In the genomic region with DNA sequence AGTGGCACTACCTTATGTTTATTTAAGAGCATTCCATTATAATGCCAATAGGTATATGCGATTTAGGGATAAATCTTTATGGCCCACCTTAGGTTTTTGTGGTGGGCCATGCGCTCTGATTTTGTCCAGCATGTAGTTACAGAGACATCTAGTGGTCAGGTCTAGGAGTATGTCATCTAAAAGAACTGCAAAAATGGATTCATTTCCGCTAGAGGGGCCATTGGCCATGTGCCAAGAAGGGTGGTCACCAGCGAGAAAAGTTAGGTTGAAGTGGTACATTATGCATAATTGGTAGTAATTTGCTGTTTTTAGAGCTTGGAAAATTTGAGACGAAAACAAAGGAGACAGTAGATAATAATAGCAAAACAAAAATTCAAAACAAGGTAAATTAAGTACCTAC, we compare ENCODE assay signal across 11 cellular contexts. TPM values are rescaled to one million over a fixed set of nuclear protein-coding genes. Genes with fewer than 3 reads are reported as not detected.
DNase-seq lines count a peak whose midpoint lies in the region; ATAC-seq, FAIRE-seq and TF ChIP-seq lines count a peak whose summit lies in the region.
"Had no signal": no experiment of that assay in that cellular context is flagged by ENCODE, and none has a peak within 500 bp of the region (broad histone marks: within the 10 kb centered on the region; RNA-seq: fewer than 3 reads in every experiment).

No MANE protein-coding gene starts in this region.

- no peaks in the 10 kb centered on the region for H3K36me3 ChIP-seq in heart left ventricle
- no peaks in the 10 kb centered on the region for H3K36me3 ChIP-seq in right atrium auricular region
- H3K36me3 ChIP-seq in H1 (ENCODE audit: control insufficient read depth in 2 of 4, insufficient read depth in 4 of 4, low read length in 3 of 4), result no peaks in the 10 kb centered on the region

- no peak overlapping the region for H3K23ac ChIP-seq in H1 (ENCODE audit: insufficient read length)

- H4K8ac ChIP-seq in H1 (ENCODE audit: extremely low read depth, insufficient read depth, low read length), result no peak overlapping the region

- H3K23me2 ChIP-seq in H1 (ENCODE audit: low read depth, low read length), result no peaks in the 10 kb centered on the region; the same call in 1 of the 2 replicates

- CTCF ChIA-PET in H1 (lab: Charles Lee; ENCODE audit: partially characterized antibody), result interaction anchor here (0.6 to 3.3 kb wide), 27 partner anchors 8 to 507 kb away, joined by 3 to 23 read pairs (median 3); no protein-coding TSS in a partner anchor

- FAIRE-seq in H1 (lab: Jason Lieb, UNC) (peak; percentile 75), urothelium cell line (lab: Jason Lieb, UNC) (peak; percentile 27)

- intact Hi-C loops in heart left ventricle (cut with DNase I), result loop anchor here in 4 of 10 donors (5.0 to 10.0 kb wide), 2 partner anchors 184 to 187 kb away; no protein-coding TSS in a partner anchor

- H3K4me2 ChIP-seq in H1 (ENCODE audit: insufficient read depth in 1 of 2, low read depth in 2 of 2, low read length in 2 of 2), result no peak overlapping the region

- no peaks in the 10 kb centered on the region for H4K20me1 ChIP-seq in H1 (replicated peaks in 1 of 2; ENCODE audit: control insufficient read depth in 1 of 2, insufficient read depth in 2 of 2, low read length in 2 of 2)

- H2AFZ ChIP-seq in H1 (ENCODE audit: low read length), result no peak overlapping the region

- H3K27me3 ChIP-seq in heart left ventricle, result no peaks in the 10 kb centered on the region
- no peaks in the 10 kb centered on the region for H3K27me3 ChIP-seq in right atrium auricular region
- H3K27me3 ChIP-seq in H1 (replicated peaks in 1 of 4; ENCODE audit: control insufficient read depth in 3 of 4, extremely low read depth in 1 of 4, insufficient read depth in 3 of 4, low read length in 3 of 4), result no peaks in the 10 kb centered on the region

- H3K79me1 ChIP-seq in H1 (ENCODE audit: low read depth, low read length), result no peaks in the 10 kb centered on the region

- no peak overlapping the region for H3K18ac ChIP-seq in H1 (ENCODE audit: extremely low read depth, low read length)

- H4K5ac ChIP-seq in H1 (ENCODE audit: insufficient read length, low read depth, low read length), result no peak overlapping the region

- TF ChIP-seq EP300 in H1 (IDR thresholded peaks at IDR 0.05; ENCODE audit: borderline replicate concordance in 1 of 2, low read depth in 2 of 2, low read length in 2 of 2), result no peak

- H2BK12ac ChIP-seq in H1 (ENCODE audit: low read depth, low read length), result no peak overlapping the region

- no peak overlapping the region for H2BK5ac ChIP-seq in H1 (ENCODE audit: low read depth, low read length)

- no peak overlapping the region for H2BK15ac ChIP-seq in H1 (ENCODE audit: low read length)

- H3K4me3 ChIP-seq in heart left ventricle (no peak overlapping the region), right atrium auricular region (no peak overlapping the region), H1 (ENCODE audit: extremely low read depth in 1 of 4, insufficient read depth in 2 of 4, low read depth in 3 of 4, low read length in 4 of 4) (no peak overlapping the region)

- H3K4me1 ChIP-seq in heart left ventricle, result no peaks in the 10 kb centered on the region
- H3K4me1 ChIP-seq in right atrium auricular region, result no peaks in the 10 kb centered on the region
- H3K4me1 ChIP-seq in H1 (replicated peaks in 1 of 4; ENCODE audit: control insufficient read depth in 3 of 4, insufficient read depth in 4 of 4, low read length in 3 of 4), result peaks cover 0 to 3% (median 1%) of the 10 kb centered on the region in 4 experiments; a peak in 2 of 7 replicates

- peak; percentile 91 to 93 for TF ChIP-seq RAD21 in H1 (IDR thresholded peaks at IDR 0.05 in 1 of 2, conservative IDR thresholded peaks at IDR 0.05 in 1 of 2; ENCODE audit: low read depth in 2 of 2, low read length in 2 of 2)

- no peak overlapping the region for H4K91ac ChIP-seq in H1 (replicated peaks; ENCODE audit: insufficient read length, low read length)

- no peak overlapping the region for H3K14ac ChIP-seq in H1 (ENCODE audit: insufficient read length)

- no peak overlapping the region for H2AK5ac ChIP-seq in H1 (ENCODE audit: low read depth, low read length)

- DNase-seq in heart left ventricle, result no peak
- DNase-seq in right atrium auricular region (ENCODE audit: low spot score), result no peak
- DNase-seq in NCI-H82 (lab: John Stamatoyannopoulos, UW), result peak; percentile 32
- DNase-seq in H1 (ENCODE audit: low read depth in 1 of 2, low spot score in 2 of 2), result no peak
- peak; percentile 34 for DNase-seq in urothelium cell line (ENCODE audit: low spot score)
- DNase-seq in activated T-cell treated with anti-CD3 and anti-CD28 coated beads, Interleukin-2, amount 50 U/mL, for 48 hours, result no peak
- no peak for DNase-seq in NCI-H774 (lab: John Stamatoyannopoulos, UW)
- DNase-seq: stimulated activated CD8-positive, alpha-beta memory T cell treated with anti-CD3 and anti-CD28 coated beads, Interleukin-4, amount 100 ng/mL, for 48 hours had no signal

- ATAC-seq in heart left ventricle, result no peak
- no peak for ATAC-seq in GM18498 (IDR thresholded peaks at IDR 0.05; ENCODE audit: unreplicated experiment)

- peak in 11 of 12 donors; percentile 20 to 62 (median 49) for TF ChIP-seq CTCF in heart left ventricle (IDR thresholded peaks at IDR 0.05)
- TF ChIP-seq CTCF in right atrium auricular region (IDR thresholded peaks at IDR 0.05), result peak in 1 of 2 donors; percentile 68
- TF ChIP-seq CTCF in H1 (IDR thresholded peaks at IDR 0.05; ENCODE audit: control extremely low read depth in 1 of 3, insufficient read depth in 1 of 3, low read depth in 1 of 3, low read length in 3 of 3), result peak in 2 of 3 experiments; percentile 65 to 72; a peak in 3 of 4 replicates

- H3K56ac ChIP-seq in H1 (replicated peaks; ENCODE audit: insufficient read length, low read depth, low read length), result no peak overlapping the region

- H3K79me2 ChIP-seq in H1 (ENCODE audit: control insufficient read depth in 1 of 2, insufficient read depth in 2 of 2, low read length in 2 of 2), result no peaks in the 10 kb centered on the region

- POLR2A ChIA-PET in H1 (lab: Charles Lee; ENCODE audit: partially characterized antibody), result no interaction called here

- 39 to 45% (median 42%) methylated on average over 5 of the region's 5 CpGs for WGBS in heart left ventricle, 4 donors
- WGBS in H1 (ENCODE audit: extremely low coverage in 1 of 2, insufficient coverage in 1 of 2, insufficient read length in 1 of 2, insufficient replicate concordance in 2 of 2, low coverage in 1 of 2, low lambda C conversion rate in 2 of 2, missing lambda C conversion rate in 1 of 2), 2 experiments, result 57% methylated on average over 5 of the region's 5 CpGs; no CpG with 5 or more reads in 1 of the 2 experiments

- no peak for TF ChIP-seq POLR2A in heart left ventricle (IDR thresholded peaks at IDR 0.05)
- no peak for TF ChIP-seq POLR2A in H1 (IDR thresholded peaks at IDR 0.05; ENCODE audit: control extremely low read depth in 1 of 2, low read depth in 2 of 2, low read length in 2 of 2)

- H3K9ac ChIP-seq in H1 (replicated peaks in 1 of 4; ENCODE audit: extremely low read depth in 1 of 4, low read depth in 3 of 4, low read length in 3 of 4), result no peak overlapping the region

- no peak overlapping the region for H3K27ac ChIP-seq in heart left ventricle
- no peak overlapping the region for H3K27ac ChIP-seq in right atrium auricular region
- no peak overlapping the region for H3K27ac ChIP-seq in H1 (ENCODE audit: low read depth, low read length)

- H2BK120ac ChIP-seq in H1 (replicated peaks; ENCODE audit: low read depth, low read length), result no peak overlapping the region

- no peak overlapping the region for H3K4ac ChIP-seq in H1 (replicated peaks; ENCODE audit: insufficient read length, low read depth, low read length)

- H3K9me3 ChIP-seq in heart left ventricle, result no peaks in the 10 kb centered on the region
- H3K9me3 ChIP-seq in right atrium auricular region, result no peaks in the 10 kb centered on the region
- no peaks in the 10 kb centered on the region for H3K9me3 ChIP-seq in H1 (ENCODE audit: insufficient read depth in 2 of 2, low read depth in 1 of 2, low read length in 1 of 2)

- H2BK20ac ChIP-seq in H1 (ENCODE audit: low read length), result no peak overlapping the region

TF ChIP-seq in H1, 55 proteins besides CTCF, POLR2A, EP300 and RAD21:
- TF ChIP-seq YY1 (IDR thresholded peaks at IDR 0.05; ENCODE audit: low read depth, low read length) (peak; percentile 74), MAX (IDR thresholded peaks at IDR 0.05) (peak; percentile 56; the same call in 1 of the 2 replicates), KDM5A (IDR thresholded peaks at IDR 0.05; ENCODE audit: low read length) (no peak)
- TF ChIP-seq, protein P1, sequence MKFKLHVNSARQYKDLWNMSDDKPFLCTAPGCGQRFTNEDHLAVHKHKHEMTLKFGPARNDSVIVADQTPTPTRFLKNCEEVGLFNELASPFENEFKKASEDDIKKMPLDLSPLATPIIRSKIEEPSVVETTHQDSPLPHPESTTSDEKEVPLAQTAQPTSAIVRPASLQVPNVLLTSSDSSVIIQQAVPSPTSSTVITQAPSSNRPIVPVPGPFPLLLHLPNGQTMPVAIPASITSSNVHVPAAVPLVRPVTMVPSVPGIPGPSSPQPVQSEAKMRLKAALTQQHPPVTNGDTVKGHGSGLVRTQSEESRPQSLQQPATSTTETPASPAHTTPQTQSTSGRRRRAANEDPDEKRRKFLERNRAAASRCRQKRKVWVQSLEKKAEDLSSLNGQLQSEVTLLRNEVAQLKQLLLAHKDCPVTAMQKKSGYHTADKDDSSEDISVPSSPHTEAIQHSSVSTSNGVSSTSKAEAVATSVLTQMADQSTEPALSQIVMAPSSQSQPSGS (IDR thresholded peaks at IDR 0.05; ENCODE audit: low read length), result no peak

RNA-seq across cellular contexts. Expression of gene LRRC4C, which starts 27.7 kb away (rescaled TPM):
- total RNA-seq in heart left ventricle, result 1 to 10 TPM in 1 of 9 donors, under 1 TPM in 7, not detected in 1; 0.31 to 1.2 (median 0.60) TPM
- under 1 TPM; 0.08 to 0.11 TPM for polyA plus RNA-seq in heart left ventricle
- total RNA-seq in right atrium auricular region, result 1 to 10 TPM; 2.7 to 2.8 TPM
- total RNA-seq in H1 (2021; fragmentation: NEBNext Ultra II Directional; extraction: Animal tissue kit (Norgen Biotek cat#: 25700)), result 1.9 and 2.2 TPM in 2 replicates
- polyA plus RNA-seq in H1 (2011; rRNA removed), result 0.23 and 0.25 TPM in 2 replicates
- 0.13 TPM for polyA plus RNA-seq in H1 (2011; cell fraction: cytosol; rRNA removed)
- 0.10 TPM for polyA plus RNA-seq in H1 (2011; cell fraction: nucleus; rRNA removed)
- 0.12 to 0.37 TPM (median 0.25 TPM) in 4 replicates for polyA plus RNA-seq in H1 (2012, experiment 1 of 2)
- not detected for polyA plus RNA-seq in H1 (2012, experiment 2 of 2)
- 0.51 TPM for polyA plus RNA-seq in H1 (2013, experiment 1 of 2)
- polyA plus RNA-seq in H1 (2013, experiment 2 of 2), result 0.31 TPM
- 0.19 and 0.20 TPM in 2 replicates for polyA minus RNA-seq in H1 (2011; rRNA and poly(A)+ RNA removed)
- polyA minus RNA-seq in H1 (2011; cell fraction: cytosol; rRNA and poly(A)+ RNA removed), result not detected
- polyA minus RNA-seq in H1 (2011; cell fraction: nucleus; rRNA and poly(A)+ RNA removed), result 1.3 TPM
- total RNA-seq: activated CD8-positive, alpha-beta memory T cell treated with anti-CD3 and anti-CD28 coated beads for 36 hours; pulmonary artery endothelial cell had no signal

Comparison
In these comparisons a context has a peak if more than half of its experiments do, and no peak if none do; other contexts are left out.
1. DNase-seq: peak in NCI-H82 (single experiment) and urothelium cell line (single experiment); none in heart left ventricle (0 of 5), right atrium auricular region (single experiment), H1 (0 of 2), activated T-cell treated with anti-CD3 and anti-CD28 coated beads, Interleukin-2, amount 50 U/mL, for 48 hours (0 of 2) and NCI-H774 (single experiment).